ENCODE assay signal across 9 cellular contexts in genomic region chr7:12570148-12570528, GRCh38. TPM values are rescaled to one million over a fixed set of nuclear protein-coding genes. Genes with fewer than 3 reads are reported as not detected.
DNase-seq lines count a peak whose midpoint lies in the region; ATAC-seq and FAIRE-seq lines count a peak whose summit lies in the region.
"Had no signal": no experiment of that assay in that cellular context is flagged by ENCODE, and none has a peak within 500 bp of the region (broad histone marks: within the 10 kb centered on the region; RNA-seq: fewer than 3 reads in every experiment).

No MANE protein-coding gene starts in this region.

- no peak overlapping the region for H3K4me3 ChIP-seq in aorta (ENCODE audit: low read length in 2 of 2)

- DNase-seq in activated naive CD4-positive, alpha-beta T cell treated with Interleukin-2 at 50 U/mL for 16 hours, result no peak
- DNase-seq in NCI-H226 (peak; percentile 57), GM19239 (ENCODE audit: insufficient read length, low spot score) (no peak), hepatic stellate cell (ENCODE audit: low spot score) (no peak), aorta (no peak)
- DNase-seq in naive thymus-derived CD8-positive, alpha-beta T cell, result no peak

- POLR2A ChIA-PET in naive thymus-derived CD8-positive, alpha-beta T cell (lab: Charles Lee), result no interaction called here

- no peaks in the 10 kb centered on the region for H3K36me3 Mint-ChIP-seq in activated naive CD4-positive, alpha-beta T cell treated with anti-CD3 and anti-CD28 coated beads, Interleukin-2, amount 50 U/mL, for 24 hours
- no peaks in the 10 kb centered on the region for H3K36me3 Mint-ChIP-seq in dendritic cell treated with granulocyte-macrophage colony-stimulating factor and Interleukin-4, amounts not matched to agents 40 ng/mL and 50 ng/mL, for 4 days (ENCODE audit: low read depth)
- H3K36me3 Mint-ChIP-seq in naive thymus-derived CD8-positive, alpha-beta T cell, result peaks cover 0 to 2% (median 0%) of the 10 kb centered on the region in 3 donors

- no peaks in the 10 kb centered on the region for H3K36me3 ChIP-seq in aorta (ENCODE audit: control insufficient read depth in 1 of 2, insufficient read depth in 2 of 2, low read length in 1 of 2)

- no peak for FAIRE-seq in GM19239 (lab: Jason Lieb, UNC)
- FAIRE-seq: GM18507 had no signal

- peak overlapping the region; percentile 76 for H3K4me3 Mint-ChIP-seq in activated naive CD4-positive, alpha-beta T cell treated with anti-CD3 and anti-CD28 coated beads, Interleukin-2, amount 50 U/mL, for 24 hours
- peak overlapping the region; percentile 73 for H3K4me3 Mint-ChIP-seq in dendritic cell treated with granulocyte-macrophage colony-stimulating factor and Interleukin-4, amounts not matched to agents 40 ng/mL and 50 ng/mL, for 4 days
- peak overlapping the region; percentile 67 to 88 (median 78) for H3K4me3 Mint-ChIP-seq in naive thymus-derived CD8-positive, alpha-beta T cell

- no peaks in the 10 kb centered on the region for H3K4me1 ChIP-seq in aorta (ENCODE audit: control insufficient read depth in 1 of 2, insufficient read depth in 2 of 2, low read length in 2 of 2)

- H3K4me1 Mint-ChIP-seq in activated naive CD4-positive, alpha-beta T cell treated with anti-CD3 and anti-CD28 coated beads, Interleukin-2, amount 50 U/mL, for 24 hours, result peaks cover 15% of the 10 kb centered on the region
- peaks cover 28% of the 10 kb centered on the region for H3K4me1 Mint-ChIP-seq in dendritic cell treated with granulocyte-macrophage colony-stimulating factor and Interleukin-4, amounts not matched to agents 40 ng/mL and 50 ng/mL, for 4 days (ENCODE audit: low read depth)
- peaks cover 7 to 21% (median 15%) of the 10 kb centered on the region in 4 donors for H3K4me1 Mint-ChIP-seq in naive thymus-derived CD8-positive, alpha-beta T cell

- peaks cover 32% of the 10 kb centered on the region for H3K27me3 Mint-ChIP-seq in activated naive CD4-positive, alpha-beta T cell treated with anti-CD3 and anti-CD28 coated beads, Interleukin-2, amount 50 U/mL, for 24 hours
- H3K27me3 Mint-ChIP-seq in dendritic cell treated with granulocyte-macrophage colony-stimulating factor and Interleukin-4, amounts not matched to agents 40 ng/mL and 50 ng/mL, for 4 days, result peaks cover 31% of the 10 kb centered on the region
- H3K27me3 Mint-ChIP-seq in naive thymus-derived CD8-positive, alpha-beta T cell, result peaks cover 23 to 88% (median 38%) of the 10 kb centered on the region in 5 donors

- peak in 1 of 2 donors; percentile 32 for ATAC-seq in naive thymus-derived CD8-positive, alpha-beta T cell
- no peak for ATAC-seq in aorta (ENCODE audit: low FRiP score)

- 3 to 4% methylated on average over 10 of the region's 10 CpGs for WGBS in aorta, 2 donors

- no peaks in the 10 kb centered on the region for H3K9me3 ChIP-seq in aorta (ENCODE audit: control insufficient read depth, low read length)

- H3K27ac ChIP-seq in aorta (ENCODE audit: low read depth in 1 of 2, low read length in 2 of 2), result no peak overlapping the region

- H3K27me3 ChIP-seq in aorta (ENCODE audit: control insufficient read depth in 1 of 2, insufficient read depth in 2 of 2, low read length in 1 of 2), result no peaks in the 10 kb centered on the region

- H3K27ac Mint-ChIP-seq in activated naive CD4-positive, alpha-beta T cell treated with anti-CD3 and anti-CD28 coated beads, Interleukin-2, amount 50 U/mL, for 24 hours, result no peak overlapping the region
- H3K27ac Mint-ChIP-seq in dendritic cell treated with granulocyte-macrophage colony-stimulating factor and Interleukin-4, amounts not matched to agents 40 ng/mL and 50 ng/mL, for 4 days, result no peak overlapping the region
- H3K27ac Mint-ChIP-seq in naive thymus-derived CD8-positive, alpha-beta T cell, result no peak overlapping the region

- intact Hi-C loops in dendritic cell treated with granulocyte-macrophage colony-stimulating factor and Interleukin-4, amounts not matched to agents 40 ng/mL and 50 ng/mL, for 4 days (cut with micrococcal nuclease), result no loop called here
- intact Hi-C loops in aorta (cut with DNase I), result no loop called here

- no peaks in the 10 kb centered on the region for H3K9me3 Mint-ChIP-seq in activated naive CD4-positive, alpha-beta T cell treated with anti-CD3 and anti-CD28 coated beads, Interleukin-2, amount 50 U/mL, for 24 hours
- H3K9me3 Mint-ChIP-seq in dendritic cell treated with granulocyte-macrophage colony-stimulating factor and Interleukin-4, amounts not matched to agents 40 ng/mL and 50 ng/mL, for 4 days, result no peaks in the 10 kb centered on the region
- no peaks in the 10 kb centered on the region for H3K9me3 Mint-ChIP-seq in naive thymus-derived CD8-positive, alpha-beta T cell

RNA-seq across cellular contexts. Expression of gene SCIN, which starts 0.4 kb away (rescaled TPM):
- total RNA-seq in naive thymus-derived CD8-positive, alpha-beta T cell, result under 1 TPM; 0.10 to 0.41 TPM
- under 1 TPM in 1 of 3 donors, not detected in 2; 0.38 TPM for polyA plus RNA-seq in naive thymus-derived CD8-positive, alpha-beta T cell
- 1 to 10 TPM; 1.7 to 4.2 TPM for total RNA-seq in aorta
- polyA plus RNA-seq in aorta, result 1 to 10 TPM in 1 of 2 donors, under 1 TPM in 1; 0.23 to 9.1 TPM
